In the genomic region with DNA sequence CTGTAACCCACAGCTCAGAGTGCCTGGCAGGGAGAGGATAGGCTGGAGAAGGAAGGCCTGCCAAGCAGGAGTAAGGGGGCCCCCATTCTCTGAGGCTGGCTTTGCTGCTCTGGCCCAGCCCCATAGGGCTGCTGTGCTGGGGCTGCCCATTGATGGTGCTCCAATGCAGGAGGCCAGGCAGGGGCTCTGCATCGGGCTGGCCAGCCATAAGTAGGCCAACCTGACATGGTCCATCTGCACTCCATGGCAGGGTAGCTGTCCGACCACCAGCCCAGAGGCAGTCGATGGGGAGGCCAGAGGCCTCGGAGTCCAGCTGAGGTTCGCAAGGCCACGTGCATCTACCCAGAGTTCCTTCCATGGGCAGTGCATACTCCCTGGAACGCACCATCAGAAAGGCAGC, we compare ENCODE assay signal across 17 cellular contexts.
DNase-seq lines count a peak whose midpoint lies in the region; ATAC-seq and TF ChIP-seq lines count a peak whose summit lies in the region.
"Had no signal": no experiment of that assay in that cellular context is flagged by ENCODE, and none has a peak within 500 bp of the region (broad histone marks: within the 10 kb centered on the region; RNA-seq: fewer than 3 reads in every experiment).

No MANE protein-coding gene starts in this region.

- H3K27ac Mint-ChIP-seq in CD14-positive monocyte = no peak overlapping the region
- peak overlapping the region; percentile 99 for H3K27ac Mint-ChIP-seq in dendritic cell treated with granulocyte-macrophage colony-stimulating factor and Interleukin-4, amounts not matched to agents 40 ng/mL and 50 ng/mL, for 4 days
- H3K27ac Mint-ChIP-seq in stimulated activated effector memory CD8-positive, alpha-beta T cell treated with anti-CD3 and anti-CD28 coated beads, Interleukin-12 subunit alpha, Interleukin-12 subunit beta, amount 100 ng/mL, for 72 hours = no peak overlapping the region
- H3K27ac Mint-ChIP-seq: CD4-positive, CD25-positive, alpha-beta regulatory T cell; CD8-positive, alpha-beta T cell had no signal

- H3K27me3 Mint-ChIP-seq in CD14-positive monocyte (ENCODE audit: low read depth in 3 of 3) = peaks cover 13 to 15% (median 14%) of the 10 kb centered on the region in 3 donors
- peaks cover 16% of the 10 kb centered on the region for H3K27me3 Mint-ChIP-seq in dendritic cell treated with granulocyte-macrophage colony-stimulating factor and Interleukin-4, amounts not matched to agents 40 ng/mL and 50 ng/mL, for 4 days

- H4K20me1 ChIP-seq in osteoblast (ENCODE audit: insufficient read depth, low read length) = no peaks in the 10 kb centered on the region

- peak; percentile 29 for ATAC-seq in stimulated activated effector memory CD8-positive, alpha-beta T cell treated with anti-CD3 and anti-CD28 coated beads, Interleukin-12 subunit alpha, Interleukin-12 subunit beta, amount 100 ng/mL, for 72 hours
- no peak for ATAC-seq in HG03196 (IDR thresholded peaks at IDR 0.05; ENCODE audit: unreplicated experiment)
- ATAC-seq: CD8-positive, alpha-beta T cell; HCT116 had no signal

- H3K4me2 ChIP-seq in osteoblast (ENCODE audit: insufficient read depth, low read length) = no peak overlapping the region

- H3K36me3 ChIP-seq in osteoblast (ENCODE audit: insufficient read depth, low read length) = no peaks in the 10 kb centered on the region
- no peaks in the 10 kb centered on the region for H3K36me3 ChIP-seq in effector memory CD4-positive, alpha-beta T cell (ENCODE audit: control insufficient read depth, insufficient read depth, low read length)

- H3K4me3 Mint-ChIP-seq in CD14-positive monocyte = no peak overlapping the region
- no peak overlapping the region for H3K4me3 Mint-ChIP-seq in dendritic cell treated with granulocyte-macrophage colony-stimulating factor and Interleukin-4, amounts not matched to agents 40 ng/mL and 50 ng/mL, for 4 days
- H3K4me3 Mint-ChIP-seq in stimulated activated effector memory CD8-positive, alpha-beta T cell treated with anti-CD3 and anti-CD28 coated beads, Interleukin-12 subunit alpha, Interleukin-12 subunit beta, amount 100 ng/mL, for 72 hours = no peak overlapping the region
- H3K4me3 Mint-ChIP-seq: CD4-positive, CD25-positive, alpha-beta regulatory T cell; CD8-positive, alpha-beta T cell had no signal

- H3K79me2 ChIP-seq in osteoblast (ENCODE audit: insufficient read depth, low read length) = no peaks in the 10 kb centered on the region

- no peak overlapping the region for H3K4me3 ChIP-seq in osteoblast (ENCODE audit: insufficient read depth, low read length)
- no peak overlapping the region for H3K4me3 ChIP-seq in effector memory CD4-positive, alpha-beta T cell (ENCODE audit: insufficient read depth, low read depth, low read length, poor library complexity, severe bottlenecking)
- H3K4me3 ChIP-seq: GM23248 had no signal

- intact Hi-C loops in CD14-positive monocyte (cut with micrococcal nuclease) (no loop called here), posterior vena cava (cut with DNase I) (no loop called here)
- intact Hi-C loops in dendritic cell treated with granulocyte-macrophage colony-stimulating factor and Interleukin-4, amounts not matched to agents 40 ng/mL and 50 ng/mL, for 4 days (cut with micrococcal nuclease) = loop anchor here (5.0 kb wide), 1 partner anchor 33 kb away; no protein-coding TSS in a partner anchor

- DNase-seq in CD14-positive monocyte (ENCODE audit: low spot score) = peak; percentile 41
- DNase-seq in osteoblast (ENCODE audit: insufficient read length, low spot score, missing footprints) = peak; percentile 53
- no peak for DNase-seq in stimulated activated effector memory CD8-positive, alpha-beta T cell treated with anti-CD3 and anti-CD28 coated beads, Interleukin-12 subunit alpha, Interleukin-12 subunit beta, amount 100 ng/mL, for 72 hours (ENCODE audit: low spot score in 2 of 2)
- DNase-seq in stimulated activated CD4-positive, alpha-beta T cell treated with anti-CD3 and anti-CD28 coated beads, Interleukin-4, amount 100 ng/mL, for 4 hours = no peak
- DNase-seq in posterior vena cava (ENCODE audit: low spot score) = no peak
- DNase-seq in effector memory CD4-positive, alpha-beta T cell = no peak
- DNase-seq: C1 segment of cervical spinal cord; Caco-2; CD4-positive, CD25-positive, alpha-beta regulatory T cell; CD8-positive, alpha-beta T cell; DMS153; DND-41; GM23248; H7 had no signal

- no peaks in the 10 kb centered on the region for H3K9me3 ChIP-seq in osteoblast (ENCODE audit: low read depth, low read length)
- H3K9me3 ChIP-seq in effector memory CD4-positive, alpha-beta T cell (ENCODE audit: control insufficient read depth, low read length) = no peaks in the 10 kb centered on the region
- H3K9me3 ChIP-seq: Caco-2 had no signal

- no peaks in the 10 kb centered on the region for H3K27me3 ChIP-seq in osteoblast (ENCODE audit: insufficient read depth, low read length)
- H3K27me3 ChIP-seq in effector memory CD4-positive, alpha-beta T cell (replicated peaks; ENCODE audit: control insufficient read depth, insufficient read depth, low read length, poor library complexity, severe bottlenecking) = no peaks in the 10 kb centered on the region

- peaks cover 0 to 1% (median 0%) of the 10 kb centered on the region in 7 donors for H3K9me3 Mint-ChIP-seq in CD14-positive monocyte
- no peaks in the 10 kb centered on the region for H3K9me3 Mint-ChIP-seq in dendritic cell treated with granulocyte-macrophage colony-stimulating factor and Interleukin-4, amounts not matched to agents 40 ng/mL and 50 ng/mL, for 4 days
- no peaks in the 10 kb centered on the region for H3K9me3 Mint-ChIP-seq in stimulated activated effector memory CD8-positive, alpha-beta T cell treated with anti-CD3 and anti-CD28 coated beads, Interleukin-12 subunit alpha, Interleukin-12 subunit beta, amount 100 ng/mL, for 72 hours
- H3K9me3 Mint-ChIP-seq: CD4-positive, CD25-positive, alpha-beta regulatory T cell; CD8-positive, alpha-beta T cell had no signal

- no peak overlapping the region for H3K27ac ChIP-seq in osteoblast (ENCODE audit: low read depth, low read length)
- H3K27ac ChIP-seq in effector memory CD4-positive, alpha-beta T cell (ENCODE audit: insufficient read depth, low read length, poor library complexity, severe bottlenecking) = no peak overlapping the region
- H3K27ac ChIP-seq: GM23248 had no signal

- peaks cover 25% of the 10 kb centered on the region for H3K4me1 Mint-ChIP-seq in CD14-positive monocyte
- H3K4me1 Mint-ChIP-seq in dendritic cell treated with granulocyte-macrophage colony-stimulating factor and Interleukin-4, amounts not matched to agents 40 ng/mL and 50 ng/mL, for 4 days (ENCODE audit: low read depth) = peaks cover 88% of the 10 kb centered on the region
- H3K4me1 Mint-ChIP-seq in stimulated activated effector memory CD8-positive, alpha-beta T cell treated with anti-CD3 and anti-CD28 coated beads, Interleukin-12 subunit alpha, Interleukin-12 subunit beta, amount 100 ng/mL, for 72 hours = no peaks in the 10 kb centered on the region
- H3K4me1 Mint-ChIP-seq: CD4-positive, CD25-positive, alpha-beta regulatory T cell had no signal

- no peak for TF ChIP-seq CTCF in CD14-positive monocyte (IDR thresholded peaks at IDR 0.05)
- no peak for TF ChIP-seq CTCF in osteoblast (IDR thresholded peaks at IDR 0.05; ENCODE audit: extremely low read depth, low read depth, low read length)

- H3K4me1 ChIP-seq in osteoblast (ENCODE audit: insufficient read depth, low read length) = no peaks in the 10 kb centered on the region
- H3K4me1 ChIP-seq in effector memory CD4-positive, alpha-beta T cell (ENCODE audit: control insufficient read depth, insufficient read depth, low read length, poor library complexity, severe bottlenecking) = no peaks in the 10 kb centered on the region
- H3K4me1 ChIP-seq: Caco-2 had no signal

- H3K36me3 Mint-ChIP-seq in CD14-positive monocyte = no peaks in the 10 kb centered on the region
- no peaks in the 10 kb centered on the region for H3K36me3 Mint-ChIP-seq in dendritic cell treated with granulocyte-macrophage colony-stimulating factor and Interleukin-4, amounts not matched to agents 40 ng/mL and 50 ng/mL, for 4 days (ENCODE audit: low read depth)
- no peaks in the 10 kb centered on the region for H3K36me3 Mint-ChIP-seq in stimulated activated effector memory CD8-positive, alpha-beta T cell treated with anti-CD3 and anti-CD28 coated beads, Interleukin-12 subunit alpha, Interleukin-12 subunit beta, amount 100 ng/mL, for 72 hours
- H3K36me3 Mint-ChIP-seq: CD4-positive, CD25-positive, alpha-beta regulatory T cell; CD8-positive, alpha-beta T cell had no signal

- no peak overlapping the region for H2AFZ ChIP-seq in osteoblast (ENCODE audit: low read length)
- H2AFZ ChIP-seq: GM23248 had no signal

Comparison
In these comparisons a context has a peak if more than half of its experiments do, and no peak if none do; other contexts are left out.
1. DNase-seq: peak in CD14-positive monocyte (single experiment) and osteoblast (single experiment); none in stimulated activated effector memory CD8-positive, alpha-beta T cell treated with anti-CD3 and anti-CD28 coated beads, Interleukin-12 subunit alpha, Interleukin-12 subunit beta, amount 100 ng/mL, for 72 hours (0 of 2), stimulated activated CD4-positive, alpha-beta T cell treated with anti-CD3 and anti-CD28 coated beads, Interleukin-4, amount 100 ng/mL, for 4 hours (0 of 2), posterior vena cava (single experiment) and effector memory CD4-positive, alpha-beta T cell (0 of 3).